29 cellular contexts compared by ENCODE assay signal in the genomic region with DNA sequence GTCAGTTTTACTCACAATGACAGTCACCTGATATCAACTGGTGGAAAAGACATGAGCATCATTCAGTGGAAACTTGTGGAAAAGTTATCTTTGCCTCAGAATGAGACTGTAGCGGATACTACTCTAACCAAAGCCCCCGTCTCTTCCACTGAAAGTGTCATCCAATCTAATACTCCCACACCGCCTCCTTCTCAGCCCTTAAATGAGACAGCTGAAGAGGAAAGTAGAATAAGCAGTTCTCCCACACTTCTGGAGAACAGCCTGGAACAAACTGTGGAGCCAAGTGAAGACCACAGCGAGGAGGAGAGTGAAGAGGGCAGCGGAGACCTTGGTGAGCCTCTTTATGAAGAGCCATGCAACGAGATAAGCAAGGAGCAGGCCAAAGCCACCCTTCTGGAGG. TPM values are rescaled to one million over a fixed set of nuclear protein-coding genes. Genes with fewer than 3 reads are reported as not detected.
DNase-seq lines count a peak whose midpoint lies in the region; ATAC-seq, FAIRE-seq and TF ChIP-seq lines count a peak whose summit lies in the region.
"Had no signal": no experiment of that assay in that cellular context is flagged by ENCODE, and none has a peak within 500 bp of the region (broad histone marks: within the 10 kb centered on the region; RNA-seq: fewer than 3 reads in every experiment).

No MANE protein-coding gene starts in this region.

- WGBS in HepG2 (ENCODE audit: low lambda C conversion rate), result 97% methylated on average over 6 of the region's 6 CpGs
- WGBS in right lobe of liver (ENCODE audit: insufficient coverage, low coverage, low lambda C conversion rate, missing lambda C conversion rate), result 91% methylated on average over 5 of the region's 6 CpGs

- POLR2A ChIA-PET in HepG2 (lab: Yijun Ruan, JAX), result no interaction called here
- POLR2A ChIA-PET in activated naive CD8-positive, alpha-beta T cell treated with anti-CD3 and anti-CD28 coated beads, Interleukin-2, amount 10 ng/mL, durations not matched to agents 7 days and 5 days (lab: Charles Lee), result interaction anchor here (0.6 kb wide), 1 partner anchor 38 kb away, joined by 7 read pairs; no protein-coding TSS in a partner anchor

- H3K79me2 ChIP-seq in HepG2 (ENCODE audit: insufficient read depth, low read length), result no peaks in the 10 kb centered on the region
- H3K79me2 ChIP-seq: hepatocyte had no signal

- H3K4me3 ChIP-seq in HepG2 (replicated peaks in 1 of 3; ENCODE audit: insufficient read depth in 1 of 3, low read depth in 2 of 3, low read length in 3 of 3) (no peak overlapping the region), right lobe of liver (no peak overlapping the region), uterus (no peak overlapping the region)
- H3K4me3 ChIP-seq: BLaER1 treated with 17β-estradiol and CSF1 and Interleukin-3, amounts not matched to agents 10 nM and 100 nM; hepatocyte; prostate gland; upper lobe of left lung had no signal

- no peak overlapping the region for H3K4me2 ChIP-seq in HepG2 (ENCODE audit: low read depth, low read length)
- H3K4me2 ChIP-seq: BLaER1 treated with 17β-estradiol and CSF1 and Interleukin-3, amounts not matched to agents 10 nM and 100 nM; hepatocyte had no signal

- no TSS peak for BruUV-seq in HepG2 (replicated peaks; lab: Mats Ljungman, UMichigan)

- no peaks in the 10 kb centered on the region for H3K9me3 ChIP-seq in HepG2 (ENCODE audit: low read length)
- no peaks in the 10 kb centered on the region for H3K9me3 ChIP-seq in right lobe of liver
- H3K9me3 ChIP-seq in uterus, result no peaks in the 10 kb centered on the region
- H3K9me3 ChIP-seq: BLaER1 treated with 17β-estradiol and CSF1 and Interleukin-3, amounts not matched to agents 10 nM and 100 nM; prostate gland; upper lobe of left lung had no signal

- no peak overlapping the region for H3K27ac ChIP-seq in HepG2 (ENCODE audit: extremely low read length, insufficient read depth, low read length)
- H3K27ac ChIP-seq in right lobe of liver, result no peak overlapping the region
- H3K27ac ChIP-seq in uterus, result peak overlapping the region; percentile 68 to 72
- H3K27ac ChIP-seq: BLaER1 treated with 17β-estradiol and CSF1 and Interleukin-3, amounts not matched to agents 10 nM and 100 nM; prostate gland; upper lobe of left lung; WERI-Rb-1 had no signal

- ATAC-seq in HepG2 (peak; percentile 10), right lobe of liver (no peak), GM21786 (IDR thresholded peaks at IDR 0.05; ENCODE audit: unreplicated experiment) (no peak)
- no peak for ATAC-seq in activated naive CD8-positive, alpha-beta T cell treated with anti-CD3 and anti-CD28 coated beads, Interleukin-2, amount 10 ng/mL, durations not matched to agents 7 days and 5 days (ENCODE audit: low read depth)
- ATAC-seq: PC-3, T-cell had no signal

- peaks cover 63% of the 10 kb centered on the region for H4K20me1 ChIP-seq in HepG2 (ENCODE audit: insufficient read depth, low read length)

- no peak overlapping the region for H2AFZ ChIP-seq in HepG2 (ENCODE audit: low read length)
- H2AFZ ChIP-seq: hepatocyte had no signal

- in situ Hi-C loops in HepG2 (cut with HindIII; ENCODE audit: extremely low pct_ligation_motif_present, low pct_unique_long_range_greater_than_20kb), result no loop called here

- H3K9me3 Mint-ChIP-seq in activated naive CD8-positive, alpha-beta T cell treated with anti-CD3 and anti-CD28 coated beads, Interleukin-2, amount 10 ng/mL, durations not matched to agents 7 days and 5 days, result no peaks in the 10 kb centered on the region
- no peaks in the 10 kb centered on the region for H3K9me3 Mint-ChIP-seq in nephron
- H3K9me3 Mint-ChIP-seq: HFFc6, IgD-negative memory B cell, T-cell had no signal

- no peak overlapping the region for H3K4me3 Mint-ChIP-seq in activated naive CD8-positive, alpha-beta T cell treated with anti-CD3 and anti-CD28 coated beads, Interleukin-2, amount 10 ng/mL, durations not matched to agents 7 days and 5 days
- H3K4me3 Mint-ChIP-seq in nephron, result no peak overlapping the region
- H3K4me3 Mint-ChIP-seq: HFFc6, IgD-negative memory B cell, T-cell had no signal

- H3K9ac ChIP-seq in HepG2 (ENCODE audit: insufficient read depth, low read depth, low read length), result no peak overlapping the region
- H3K9ac ChIP-seq: BLaER1 treated with 17β-estradiol and CSF1 and Interleukin-3, amounts not matched to agents 10 nM and 100 nM had no signal

- TF ChIP-seq CTCF in HepG2 (CRISPR knock-in tag; IDR thresholded peaks at IDR 0.05), result no peak
- TF ChIP-seq CTCF in right lobe of liver (IDR thresholded peaks at IDR 0.05), result no peak
- TF ChIP-seq CTCF in nephron (IDR thresholded peaks at IDR 0.05; ENCODE audit: unreplicated experiment in 3 of 3), result no peak
- TF ChIP-seq CTCF in uterus (IDR thresholded peaks at IDR 0.05), result no peak

- FAIRE-seq in HepG2 (lab: Jason Lieb, UNC), result no peak
- FAIRE-seq: bronchial epithelial cell, colon had no signal

- H3K36me3 Mint-ChIP-seq in activated naive CD8-positive, alpha-beta T cell treated with anti-CD3 and anti-CD28 coated beads, Interleukin-2, amount 10 ng/mL, durations not matched to agents 7 days and 5 days, result peaks cover 37% of the 10 kb centered on the region
- peaks cover 73% of the 10 kb centered on the region for H3K36me3 Mint-ChIP-seq in nephron (ENCODE audit: low read depth)

- H3K27me3 ChIP-seq in HepG2 (ENCODE audit: control insufficient read depth in 1 of 2, insufficient read depth in 2 of 2, low read length in 2 of 2) (no peaks in the 10 kb centered on the region), right lobe of liver (no peaks in the 10 kb centered on the region), uterus (no peaks in the 10 kb centered on the region)
- H3K27me3 ChIP-seq: BLaER1 treated with 17β-estradiol and CSF1 and Interleukin-3, amounts not matched to agents 10 nM and 100 nM; hepatocyte; upper lobe of left lung had no signal

- TF ChIP-seq POLR2A in HepG2 (IDR thresholded peaks at IDR 0.05; ENCODE audit: insufficient read depth in 1 of 2, low read depth in 2 of 2, low read length in 2 of 2) (peak in 1 of 2 experiments; percentile 32; a peak in 3 of 4 replicates), right lobe of liver (IDR thresholded peaks at IDR 0.05) (no peak), uterus (IDR thresholded peaks at IDR 0.05) (no peak)

- H3K4me1 Mint-ChIP-seq in activated naive CD8-positive, alpha-beta T cell treated with anti-CD3 and anti-CD28 coated beads, Interleukin-2, amount 10 ng/mL, durations not matched to agents 7 days and 5 days, result peaks cover 5% of the 10 kb centered on the region
- no peaks in the 10 kb centered on the region for H3K4me1 Mint-ChIP-seq in nephron

- TF ChIP-seq EP300 in HepG2 (IDR thresholded peaks at IDR 0.05; ENCODE audit: low read depth in 2 of 2, low read length in 2 of 2), result no peak
- no peak for TF ChIP-seq EP300 in HepG2 (CRISPR knock-in tag; IDR thresholded peaks at IDR 0.05; ENCODE audit: borderline replicate concordance)

- H3K4me1 ChIP-seq in HepG2 (ENCODE audit: insufficient read depth, low read length) (peaks cover 24% of the 10 kb centered on the region), right lobe of liver (peaks cover 0 to 19% (median 3%) of the 10 kb centered on the region in 4 donors), uterus (peaks cover 0 to 9% of the 10 kb centered on the region in 2 donors)
- H3K4me1 ChIP-seq: prostate gland, upper lobe of left lung had no signal

- H3K27me3 Mint-ChIP-seq in activated naive CD8-positive, alpha-beta T cell treated with anti-CD3 and anti-CD28 coated beads, Interleukin-2, amount 10 ng/mL, durations not matched to agents 7 days and 5 days, result no peaks in the 10 kb centered on the region
- no peaks in the 10 kb centered on the region for H3K27me3 Mint-ChIP-seq in nephron (ENCODE audit: low read depth)
- H3K27me3 Mint-ChIP-seq: IgD-negative memory B cell, T-cell had no signal

- CTCF ChIA-PET in HepG2 (lab: Yijun Ruan, JAX; ENCODE audit: low intra/inter-chr PET ratio, low total read pairs), result no interaction called here

- intact Hi-C loops in HepG2 (cut with micrococcal nuclease; ENCODE audit: unreplicated experiment), result loop anchor here (5.0 kb wide), 1 partner anchor 237 kb away; no protein-coding TSS in a partner anchor
- intact Hi-C loops in right lobe of liver (cut with DNase I), result loop anchor here in 1 of 2 donors (10.0 kb wide), 1 partner anchor 235 kb away; no protein-coding TSS in a partner anchor
- intact Hi-C loops in uterus (cut with DNase I; ENCODE audit: low total_unique reads), result loop anchor here (5.0 kb wide), 1 partner anchor 232 kb away; no protein-coding TSS in a partner anchor

- peak overlapping the region; percentile 30 for H3K27ac Mint-ChIP-seq in activated naive CD8-positive, alpha-beta T cell treated with anti-CD3 and anti-CD28 coated beads, Interleukin-2, amount 10 ng/mL, durations not matched to agents 7 days and 5 days
- H3K27ac Mint-ChIP-seq in nephron, result peak overlapping the region; percentile 14 to 82 (median 34)
- H3K27ac Mint-ChIP-seq: HFFc6 had no signal

- no peak for TF ChIP-seq RAD21 in HepG2 (CRISPR knock-in tag; IDR thresholded peaks at IDR 0.05)

- DNase-seq in HepG2 (ENCODE audit: low spot score) (no peak), right lobe of liver (no peak), uterus (peak in 1 of 2 donors; percentile 24), activated gamma-delta T cell treated with Interleukin-2 at 50 U/mL for 16 hours (no peak)
- no peak for DNase-seq in activated naive CD8-positive, alpha-beta T cell treated with anti-CD3 and anti-CD28 coated beads, Interleukin-2, amount 10 ng/mL, durations not matched to agents 7 days and 5 days
- DNase-seq: activated CD4-positive, alpha-beta T cell treated with anti-CD3 and anti-CD28 coated beads, Interleukin-2, amount 50 U/mL, for 1 hour; activated CD8-positive, alpha-beta memory T cell treated with anti-CD3 and anti-CD28 coated beads, Interleukin-2, amount 50 U/mL, for 4 hours; activated gamma-delta T cell; DMS53; effector CD4-positive, alpha-beta T cell; HFFc6; left cardiac atrium; NCI-H1436 treated with DMSO at 0.1 percent for 48 hours; NCI-H2107; NCI-H345; NCI-H69; PC-3; stimulated activated CD4-positive, alpha-beta T cell treated with anti-CD3 and anti-CD28 coated beads, Interleukin-4, amount 100 ng/mL, for 1 hour; T-cell; upper lobe of left lung; WERI-Rb-1 had no signal

- peaks cover 30 to 89% of the 10 kb centered on the region in 2 experiments for H3K36me3 ChIP-seq in HepG2 (replicated peaks in 1 of 2; ENCODE audit: control insufficient read depth in 1 of 2, insufficient read depth in 2 of 2, low read length in 2 of 2)
- peaks cover 4 to 54% (median 19%) of the 10 kb centered on the region in 4 donors for H3K36me3 ChIP-seq in right lobe of liver
- H3K36me3 ChIP-seq in uterus, result no peaks in the 10 kb centered on the region
- H3K36me3 ChIP-seq: prostate gland had no signal

RNA-seq across cellular contexts. Expression of a gene that starts 31.2 kb away (rescaled TPM):
- total RNA-seq in HepG2 (2016; rRNA removed; fragmentation: Illumina TruSeq; extraction: Trizol) (201 and 272 TPM in 2 replicates), right lobe of liver (10 to 100 TPM; 37.5 to 97.0 (median 57.6) TPM), uterus (100 to 1,000 TPM in 3 of 4 donors, 10 to 100 TPM in 1; 46.6 to 196 (median 126) TPM)
- 111 and 117 TPM in 2 replicates for total RNA-seq in HepG2 (2016; cell fraction: cytosol; rRNA removed; fragmentation: Illumina TruSeq; extraction: Trizol; ENCODE audit: low read depth)
- total RNA-seq in HepG2 (2016; cell fraction: insoluble cytoplasmic fraction; rRNA removed; fragmentation: Illumina TruSeq; extraction: Trizol), result 197 and 297 TPM in 2 replicates
- 232 and 238 TPM in 2 replicates for total RNA-seq in HepG2 (2016; cell fraction: membrane; rRNA removed; fragmentation: Illumina TruSeq; extraction: Trizol)
- 71.7 and 82.5 TPM in 2 replicates for total RNA-seq in HepG2 (2016; cell fraction: nucleus; rRNA removed; fragmentation: Illumina TruSeq; extraction: Trizol)
- polyA plus RNA-seq in HepG2 (2011; rRNA removed), result 122 and 155 TPM in 2 replicates
- polyA plus RNA-seq in HepG2 (2011; cell fraction: cytosol; rRNA removed), result 137 and 167 TPM in 2 replicates
- 30.5 and 38.2 TPM in 2 replicates for polyA plus RNA-seq in HepG2 (2011; cell fraction: nucleus; rRNA removed)
- polyA plus RNA-seq in HepG2 (2012), result 187 and 191 TPM in 2 replicates
- 119 TPM in 2 replicates for polyA plus RNA-seq in HepG2 (2016; cell fraction: cytosol; fragmentation: Illumina TruSeq; extraction: Trizol; ENCODE audit: low read depth)
- polyA plus RNA-seq in HepG2 (2016; cell fraction: insoluble cytoplasmic fraction; fragmentation: Illumina TruSeq; extraction: Trizol; ENCODE audit: low read depth), result 279 and 314 TPM in 2 replicates
- polyA plus RNA-seq in HepG2 (2016; cell fraction: membrane; fragmentation: Illumina TruSeq; extraction: Trizol; ENCODE audit: low read depth), result 211 and 215 TPM in 2 replicates
- 118 and 123 TPM in 2 replicates for polyA plus RNA-seq in HepG2 (2016; cell fraction: nucleus; fragmentation: Illumina TruSeq; extraction: Trizol; ENCODE audit: insufficient read depth, low read depth)
- polyA minus RNA-seq in HepG2 (2011; rRNA and poly(A)+ RNA removed; ENCODE audit: low replicate concordance), result 66.1 and 73.1 TPM in 2 replicates
- 41.1 and 44.7 TPM in 2 replicates for polyA minus RNA-seq in HepG2 (2011; cell fraction: cytosol; rRNA and poly(A)+ RNA removed)
- polyA minus RNA-seq in HepG2 (2011; cell fraction: nucleus; rRNA and poly(A)+ RNA removed), result 22.7 and 28.1 TPM in 2 replicates
- total RNA-seq in activated naive CD8-positive, alpha-beta T cell treated with anti-CD3 and anti-CD28 coated beads, Interleukin-2, amount 10 ng/mL, durations not matched to agents 7 days and 5 days, result 10 to 100 TPM; 88.0 to 92.0 TPM

Comparison
In these comparisons a context has a peak if more than half of its experiments do, and no peak if none do; other contexts are left out.
1. H3K27ac ChIP-seq: peak in uterus (2 of 2); none in HepG2 (single experiment) and right lobe of liver (0 of 3).